8 cellular contexts compared by ENCODE assay signal in the genomic region with DNA sequence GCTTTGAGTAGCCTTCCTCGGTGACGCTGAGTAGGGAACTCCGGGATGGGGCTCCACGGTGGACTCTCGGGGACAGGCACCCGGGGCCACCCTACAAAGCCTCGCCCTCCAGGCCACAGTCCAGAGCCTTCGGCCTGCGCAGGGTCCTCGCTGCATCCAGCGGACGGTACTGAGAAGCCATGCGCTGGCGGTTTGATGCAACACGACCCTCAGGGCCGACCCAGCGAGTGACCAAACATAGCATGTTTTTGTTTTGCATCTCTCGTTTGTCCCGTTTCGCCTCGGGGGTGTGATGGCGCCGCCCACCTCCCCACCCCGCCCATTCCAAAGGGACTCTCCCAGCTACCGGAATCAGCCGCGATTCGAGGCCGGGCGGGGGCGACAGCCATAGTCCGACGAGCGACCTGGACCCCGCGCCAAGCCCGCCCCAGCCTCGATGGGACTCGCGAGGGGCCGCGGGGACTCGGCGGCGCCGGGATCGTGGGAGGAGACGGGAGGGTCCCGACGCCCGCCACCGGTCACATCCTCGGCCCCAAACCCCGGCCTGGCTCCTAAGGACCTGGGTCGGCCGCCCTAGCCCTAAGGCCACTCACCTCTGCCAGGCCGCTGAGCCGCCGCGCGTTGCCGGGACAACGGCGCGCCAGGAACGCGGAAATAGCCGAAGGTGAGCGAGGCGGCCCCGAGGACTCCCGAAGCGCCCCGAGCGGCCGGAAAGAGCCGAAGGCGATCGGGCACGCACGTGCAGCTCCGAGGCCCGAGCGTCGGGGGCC. TPM values are rescaled to one million over a fixed set of nuclear protein-coding genes. Genes with fewer than 3 reads are reported as not detected.
DNase-seq lines count a peak whose midpoint lies in the region; ATAC-seq and TF ChIP-seq lines count a peak whose summit lies in the region.

No MANE protein-coding gene starts in this region.

- H3K9me3 ChIP-seq in HCT116 (ENCODE audit: control insufficient read depth in 1 of 2, insufficient read depth in 1 of 2, low read depth in 1 of 2, low read length in 2 of 2) (no peaks in the 10 kb centered on the region), T-helper 17 cell (ENCODE audit: control insufficient read depth, low read length, poor library complexity, severe bottlenecking) (no peaks in the 10 kb centered on the region), transverse colon (no peaks in the 10 kb centered on the region)

- in situ Hi-C loops in transverse colon (cut with MboI; ENCODE audit: low pct_ligation_motif_present in 1 of 4, low pct_unique_long_range_greater_than_20kb in 1 of 4, low sequenced_read_pairs in 3 of 4): no loop called here

- 2% methylated on average over 83 of the region's 85 CpGs; no CpG with 5 or more reads in 1 of the 2 donors for WGBS in transverse colon (ENCODE audit: low coverage in 1 of 2), 2 donors

- H3K27ac ChIP-seq in HCT116 (ENCODE audit: low read depth, low read length): peak overlapping the region; percentile 71
- H3K27ac ChIP-seq in transverse colon: peak overlapping the region; percentile 90 to 95 (median 93)

- DNase-seq in DMS79 (lab: John Stamatoyannopoulos, UW): peak; percentile 70
- peak; percentile 70 for DNase-seq in HCT116 (ENCODE audit: low read depth, low spot score)
- DNase-seq in NCI-H128 (lab: John Stamatoyannopoulos, UW; ENCODE audit: unreplicated experiment): peak; percentile 63
- peak; percentile 84 to 94 (median 86) for DNase-seq in T-helper 17 cell
- DNase-seq in amniotic stem cell (lab: John Stamatoyannopoulos, UW): peak; percentile 68
- peak; percentile 92 for DNase-seq in left cardiac atrium
- peak; percentile 46 for DNase-seq in pons (ENCODE audit: low spot score)
- peak; percentile 94 for DNase-seq in transverse colon

- peak overlapping the region; percentile 74 for H3K4me3 Mint-ChIP-seq in T-helper 17 cell

- peak overlapping the region; percentile 76 for H3K4me2 ChIP-seq in HCT116 (ENCODE audit: low read length)

- no peak for TF ChIP-seq CTCF in HCT116 (IDR thresholded peaks at IDR 0.05 in 2 of 3, conservative IDR thresholded peaks at IDR 0.05 in 1 of 3; ENCODE audit: borderline replicate concordance in 1 of 3, insufficient read depth in 1 of 3, low read depth in 2 of 3, low read length in 2 of 3)
- no peak for TF ChIP-seq CTCF in transverse colon (IDR thresholded peaks at IDR 0.05)

- no peaks in the 10 kb centered on the region for H3K9me2 ChIP-seq in HCT116 (ENCODE audit: insufficient read depth)

- H3K27ac Mint-ChIP-seq in T-helper 17 cell: peak overlapping the region; percentile 94

- H3K4me3 ChIP-seq in HCT116 (replicated peaks in 1 of 2; ENCODE audit: low read depth in 1 of 2, low read length in 2 of 2) (peak overlapping the region; percentile 73), transverse colon (peak overlapping the region; percentile 46 to 96 (median 72))

- peak overlapping the region; percentile 84 for H3K9ac ChIP-seq in HCT116 (ENCODE audit: low read length)

- POLR2A ChIA-PET in HCT116 (lab: Charles Lee): interaction anchor here (0.8 to 1.4 kb wide), 4 partner anchors 23 to 190 kb away, joined by 3 to 6 read pairs (median 3); a partner anchor contains a TSS

- ATAC-seq in HCT116: peak; percentile 74
- ATAC-seq in T-helper 17 cell: peak; percentile 64
- peak; percentile 62 to 81 for ATAC-seq in left cardiac atrium

- CTCF ChIA-PET in HCT116 (lab: Charles Lee): no interaction called here

- RAD21 ChIA-PET in HCT116 (lab: Charles Lee; ENCODE audit: low non-redundant PET in 1 of 2, low total read pairs in 2 of 2, uncharacterized antibody in 2 of 2, unreplicated experiment in 2 of 2): interaction anchor here in 1 of 2 experiments (0.6 kb wide), 1 partner anchor 74 kb away, joined by 3 read pairs; no protein-coding TSS in a partner anchor

- intact Hi-C loops in HCT116 (cut with micrococcal nuclease) (loop anchor here (5.0 kb wide), 1 partner anchor 193 kb away; no protein-coding TSS in a partner anchor), left cardiac atrium (cut with DNase I) (loop anchor here in 1 of 2 donors (10.0 kb wide), 1 partner anchor 65 kb away; a partner anchor contains a TSS), transverse colon (cut with DNase I; ENCODE audit: low total_unique reads) (no loop called here)

- BruUV-seq in HCT116 (replicated peaks; lab: Mats Ljungman, UMichigan): no TSS peak

- H3K36me3 ChIP-seq in HCT116 (ENCODE audit: control insufficient read depth in 1 of 2, insufficient read depth in 2 of 2, low read length in 2 of 2): peaks cover 3 to 7% of the 10 kb centered on the region in 2 experiments; a peak in 2 of 4 replicates
- H3K36me3 ChIP-seq in transverse colon: no peaks in the 10 kb centered on the region

- no peaks in the 10 kb centered on the region for H3K36me3 Mint-ChIP-seq in T-helper 17 cell (ENCODE audit: low read depth)

- TF ChIP-seq POLR2A in HCT116 (IDR thresholded peaks at IDR 0.05; ENCODE audit: borderline replicate concordance, extremely low read depth, insufficient read depth, insufficient read length) (no peak), transverse colon (IDR thresholded peaks at IDR 0.05) (no peak)

- H2AFZ ChIP-seq in HCT116 (ENCODE audit: low read depth, low read length, poor library complexity, severe bottlenecking): no peak overlapping the region

- H4K20me1 ChIP-seq in HCT116 (ENCODE audit: insufficient read depth): no peaks in the 10 kb centered on the region

- H3K4me1 Mint-ChIP-seq in T-helper 17 cell: peaks cover 14% of the 10 kb centered on the region

- no peaks in the 10 kb centered on the region for H3K27me3 Mint-ChIP-seq in T-helper 17 cell

- H3K79me2 ChIP-seq in HCT116 (ENCODE audit: insufficient read depth, low read length): peaks cover 18% of the 10 kb centered on the region

- H3K4me1 ChIP-seq in HCT116 (ENCODE audit: control insufficient read depth in 1 of 2, insufficient read depth in 2 of 2, low read length in 2 of 2): peaks cover 7 to 35% of the 10 kb centered on the region in 2 experiments
- peaks cover 14 to 42% (median 36%) of the 10 kb centered on the region in 4 donors for H3K4me1 ChIP-seq in transverse colon

- no peak for TF ChIP-seq RAD21 in HCT116 (IDR thresholded peaks at IDR 0.05; ENCODE audit: low read depth)

- TF ChIP-seq EP300 in transverse colon (IDR thresholded peaks at IDR 0.05; ENCODE audit: low read depth): no peak

- no peaks in the 10 kb centered on the region for H3K27me3 ChIP-seq in HCT116 (ENCODE audit: insufficient read depth, low read length)
- no peaks in the 10 kb centered on the region for H3K27me3 ChIP-seq in transverse colon

TF ChIP-seq in HCT116, 20 proteins besides CTCF, POLR2A, EP300 and RAD21:
- TF ChIP-seq EGR1 (IDR thresholded peaks at IDR 0.05; ENCODE audit: low read depth) (peak; percentile 65; the same call in 1 of the 2 replicates), POLR2AphosphoS5 (IDR thresholded peaks at IDR 0.05; ENCODE audit: low read depth, low read length) (peak; percentile 54; the same call in 1 of the 2 replicates), JUND (IDR thresholded peaks at IDR 0.05) (no peak), CEBPB (IDR thresholded peaks at IDR 0.05; ENCODE audit: low read depth) (no peak), ZFX (IDR thresholded peaks at IDR 0.05) (peak; percentile 78; the same call in 1 of the 2 replicates), ELF1 (IDR thresholded peaks at IDR 0.05; ENCODE audit: borderline replicate concordance, low read depth) (peak; percentile 89), SIN3A (IDR thresholded peaks at IDR 0.05; ENCODE audit: low read depth) (no peak; the same call in 1 of the 2 replicates)
- TF ChIP-seq, protein P1, sequence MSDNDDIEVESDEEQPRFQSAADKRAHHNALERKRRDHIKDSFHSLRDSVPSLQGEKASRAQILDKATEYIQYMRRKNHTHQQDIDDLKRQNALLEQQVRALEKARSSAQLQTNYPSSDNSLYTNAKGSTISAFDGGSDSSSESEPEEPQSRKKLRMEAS (IDR thresholded peaks at IDR 0.05): peak; percentile 97

RNA-seq across cellular contexts. Expression of a gene that starts 1.6 kb away (rescaled TPM):
- total RNA-seq in HCT116 (2021; ENCODE audit: unreplicated experiment) (27.5 TPM), T-helper 17 cell (1 to 10 TPM; 5.5 to 7.9 TPM), left cardiac atrium (1 to 10 TPM; 6.9 to 8.6 TPM), transverse colon (10 to 100 TPM; 16.2 to 26.6 (median 22.0) TPM)
- 19.7 and 27.4 TPM in 2 replicates for polyA plus RNA-seq in HCT116 (2012)

RNA-seq across cellular contexts. Expression of a gene that starts 1.9 kb away (rescaled TPM):
- 22.9 TPM for total RNA-seq in HCT116 (2021; ENCODE audit: unreplicated experiment)
- polyA plus RNA-seq in HCT116 (2012): 13.4 and 14.7 TPM in 2 replicates
- total RNA-seq in T-helper 17 cell: 10 to 100 TPM; 22.8 to 28.6 TPM
- total RNA-seq in left cardiac atrium: 10 to 100 TPM; 10.2 to 12.1 TPM
- total RNA-seq in transverse colon: 10 to 100 TPM; 10.1 to 52.7 (median 16.2) TPM

Comparison
In these comparisons a context has a peak if more than half of its experiments do, and no peak if none do; other contexts are left out.
1. Peak in every context shown above with its lines: DNase-seq, ATAC-seq, H3K4me3 ChIP-seq and H3K27ac ChIP-seq.